In the genomic region with DNA sequence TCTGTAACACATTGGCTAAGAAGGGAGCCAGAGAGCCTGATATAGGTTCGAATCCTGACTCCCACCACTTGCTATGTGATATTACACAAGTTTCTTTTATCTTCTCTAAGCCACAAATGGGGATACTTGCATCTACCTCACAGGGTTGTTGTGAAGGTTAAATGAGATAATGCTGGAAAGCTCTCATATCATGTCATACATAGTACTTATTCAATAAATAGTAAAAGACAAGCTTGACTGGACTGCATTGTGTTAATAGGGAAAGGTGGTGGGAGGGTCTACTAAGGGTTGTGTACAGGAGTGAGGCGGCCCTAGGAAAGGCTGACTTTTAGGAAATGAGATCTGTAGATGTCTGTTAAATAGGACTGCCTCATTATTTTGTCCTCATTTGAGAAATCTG, we compare ENCODE assay signal across 1 cellular context.
TF ChIP-seq lines count a peak whose summit lies in the region.

No MANE protein-coding gene starts in this region.

TF ChIP-seq in HCT116, 20 proteins besides CTCF, POLR2A, EP300 and RAD21:
- no peak for TF ChIP-seq CBX3 (IDR thresholded peaks at IDR 0.05; ENCODE audit: low read depth)
- no peak for TF ChIP-seq JUND (IDR thresholded peaks at IDR 0.05)
- no peak for TF ChIP-seq ATF3 (IDR thresholded peaks at IDR 0.05)
- TF ChIP-seq ZFX (IDR thresholded peaks at IDR 0.05) = no peak
- TF ChIP-seq, protein P1, sequence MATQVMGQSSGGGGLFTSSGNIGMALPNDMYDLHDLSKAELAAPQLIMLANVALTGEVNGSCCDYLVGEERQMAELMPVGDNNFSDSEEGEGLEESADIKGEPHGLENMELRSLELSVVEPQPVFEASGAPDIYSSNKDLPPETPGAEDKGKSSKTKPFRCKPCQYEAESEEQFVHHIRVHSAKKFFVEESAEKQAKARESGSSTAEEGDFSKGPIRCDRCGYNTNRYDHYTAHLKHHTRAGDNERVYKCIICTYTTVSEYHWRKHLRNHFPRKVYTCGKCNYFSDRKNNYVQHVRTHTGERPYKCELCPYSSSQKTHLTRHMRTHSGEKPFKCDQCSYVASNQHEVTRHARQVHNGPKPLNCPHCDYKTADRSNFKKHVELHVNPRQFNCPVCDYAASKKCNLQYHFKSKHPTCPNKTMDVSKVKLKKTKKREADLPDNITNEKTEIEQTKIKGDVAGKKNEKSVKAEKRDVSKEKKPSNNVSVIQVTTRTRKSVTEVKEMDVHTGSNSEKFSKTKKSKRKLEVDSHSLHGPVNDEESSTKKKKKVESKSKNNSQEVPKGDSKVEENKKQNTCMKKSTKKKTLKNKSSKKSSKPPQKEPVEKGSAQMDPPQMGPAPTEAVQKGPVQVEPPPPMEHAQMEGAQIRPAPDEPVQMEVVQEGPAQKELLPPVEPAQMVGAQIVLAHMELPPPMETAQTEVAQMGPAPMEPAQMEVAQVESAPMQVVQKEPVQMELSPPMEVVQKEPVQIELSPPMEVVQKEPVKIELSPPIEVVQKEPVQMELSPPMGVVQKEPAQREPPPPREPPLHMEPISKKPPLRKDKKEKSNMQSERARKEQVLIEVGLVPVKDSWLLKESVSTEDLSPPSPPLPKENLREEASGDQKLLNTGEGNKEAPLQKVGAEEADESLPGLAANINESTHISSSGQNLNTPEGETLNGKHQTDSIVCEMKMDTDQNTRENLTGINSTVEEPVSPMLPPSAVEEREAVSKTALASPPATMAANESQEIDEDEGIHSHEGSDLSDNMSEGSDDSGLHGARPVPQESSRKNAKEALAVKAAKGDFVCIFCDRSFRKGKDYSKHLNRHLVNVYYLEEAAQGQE (IDR thresholded peaks at IDR 0.05; ENCODE audit: low read depth) = no peak
